ENCODE assay signal across 42 cellular contexts in genomic region chr5:73228052-73228451, GRCh38. TPM values are rescaled to one million over a fixed set of nuclear protein-coding genes. Genes with fewer than 3 reads are reported as not detected.
"Had no signal": no experiment of that assay in that cellular context is flagged by ENCODE, and none has a peak within 500 bp of the region (broad histone marks: within the 10 kb centered on the region; RNA-seq: fewer than 3 reads in every experiment).

No MANE protein-coding gene starts in this region.

- ATAC-seq: activated CD4-positive, alpha-beta T cell treated with anti-CD3 and anti-CD28 coated beads for 36 hours; activated CD4-positive, CD25-positive, alpha-beta regulatory T cell treated with anti-CD3 and anti-CD28 coated beads, Interleukin-2, amount 50 U/mL, for 24 hours; activated CD8-positive, alpha-beta memory T cell treated with anti-CD3 and anti-CD28 coated beads, Interleukin-2, amount 10 ng/mL, durations not matched to agents 7 days and 5 days; activated CD8-positive, alpha-beta T cell treated with anti-CD3 and anti-CD28 coated beads, Interleukin-2, amount 10 ng/mL, durations not matched to agents 7 days and 5 days; activated naive CD8-positive, alpha-beta T cell treated with anti-CD3 and anti-CD28 coated beads, Interleukin-2, amount 50 U/mL, for 24 hours; WTC11 had no signal

- H3K27me3 ChIP-seq: ascending aorta had no signal

- FAIRE-seq: bronchial epithelial cell, TTC549 had no signal

- H3K36me3 Mint-ChIP-seq: activated CD8-positive, alpha-beta memory T cell treated with anti-CD3 and anti-CD28 coated beads, Interleukin-2, amount 10 ng/mL, durations not matched to agents 7 days and 5 days; activated naive CD4-positive, alpha-beta T cell treated with anti-CD3 and anti-CD28 coated beads, Interleukin-2, amount 10 ng/mL, durations not matched to agents 7 days and 5 days; activated naive CD4-positive, alpha-beta T cell treated with anti-CD3 and anti-CD28 coated beads, Interleukin-2, amount 50 U/mL, for 24 hours; activated naive CD8-positive, alpha-beta T cell; activated naive CD8-positive, alpha-beta T cell treated with anti-CD3 and anti-CD28 coated beads, Interleukin-2, amount 10 ng/mL, durations not matched to agents 7 days and 5 days; brain; WTC11 had no signal

- H3K9me3 Mint-ChIP-seq: activated CD4-positive, alpha-beta memory T cell treated with anti-CD3 and anti-CD28 coated beads, Interleukin-2, amount 10 ng/mL, durations not matched to agents 7 days and 5 days; activated CD4-positive, alpha-beta T cell treated with anti-CD3 and anti-CD28 coated beads, Interleukin-2, amount 10 ng/mL, durations not matched to agents 7 days and 5 days; activated naive CD4-positive, alpha-beta T cell treated with anti-CD3 and anti-CD28 coated beads, Interleukin-2, amount 10 ng/mL, durations not matched to agents 7 days and 5 days; activated naive CD4-positive, alpha-beta T cell treated with anti-CD3 and anti-CD28 coated beads, Interleukin-2, amount 50 U/mL, for 24 hours; activated naive CD8-positive, alpha-beta T cell treated with anti-CD3 and anti-CD28 coated beads, Interleukin-2, amount 10 ng/mL, durations not matched to agents 7 days and 5 days; activated naive CD8-positive, alpha-beta T cell treated with anti-CD3 and anti-CD28 coated beads, Interleukin-2, amount 50 U/mL, for 24 hours; activated T-cell treated with anti-CD3 and anti-CD28 coated beads, Interleukin-2, amount 50 U/mL, for 24 hours; activated T-helper 2 cell treated with anti-CD3 and anti-CD28 coated beads, Interferon-gamma antibody, Interleukin-2, Interleukin-4, amounts not matched to agents 10 μg/mL and 5 μg/mL and 100 μg/mL, durations not matched to agents 14 hours and 24 hours and 36 hours; central memory CD8-positive, alpha-beta T cell; T-helper 1 cell treated with Interleukin-12 subunit alpha and Interleukin-12 subunit beta and Interleukin-4 antibody, amounts not matched to agents 30 μg/mL and 1 μg/mL, for 36 hours; T-helper 2 cell treated with Interferon-gamma antibody and Interleukin-4, amounts not matched to agents 5 μg/mL and 100 μg/mL, for 36 hours; WTC11 had no signal

- H3K4me3 ChIP-seq: ascending aorta, cardiac muscle cell had no signal

- H3K9me3 ChIP-seq: ascending aorta had no signal

- H3K4me1 ChIP-seq: ascending aorta had no signal

- DNase-seq: activated CD4-positive, alpha-beta memory T cell treated with anti-CD3 and anti-CD28 coated beads, Interleukin-2, amount 10 ng/mL, durations not matched to agents 7 days and 5 days; activated CD4-positive, alpha-beta T cell treated with anti-CD3 and anti-CD28 coated beads for 1 hour; activated CD4-positive, alpha-beta T cell treated with anti-CD3 and anti-CD28 coated beads for 36 hours; activated CD4-positive, alpha-beta T cell treated with anti-CD3 and anti-CD28 coated beads for 48 hours; activated CD4-positive, alpha-beta T cell treated with anti-CD3 and anti-CD28 coated beads, Interleukin-2, amount 10 ng/mL, durations not matched to agents 7 days and 5 days; activated CD4-positive, alpha-beta T cell treated with anti-CD3 and anti-CD28 coated beads, Interleukin-2, amount 50 U/mL, for 48 hours; activated CD4-positive, CD25-positive, alpha-beta regulatory T cell; activated CD8-positive, alpha-beta memory T cell treated with anti-CD3 and anti-CD28 coated beads for 24 hours; activated CD8-positive, alpha-beta memory T cell treated with anti-CD3 and anti-CD28 coated beads, Interleukin-2, amount 10 ng/mL, durations not matched to agents 7 days and 5 days; activated CD8-positive, alpha-beta memory T cell treated with anti-CD3 and anti-CD28 coated beads, Interleukin-2, amount 50 U/mL, for 48 hours; activated CD8-positive, alpha-beta T cell treated with anti-CD3 and anti-CD28 coated beads, Interleukin-2, amount 10 ng/mL, durations not matched to agents 7 days and 5 days; activated effector memory CD4-positive, alpha-beta T cell treated with Interleukin-2 at 50 U/mL for 16 hours; activated gamma-delta T cell; activated naive CD4-positive, alpha-beta T cell treated with anti-CD3 and anti-CD28 coated beads, Interleukin-2, amount 10 ng/mL, durations not matched to agents 7 days and 5 days; activated naive CD4-positive, alpha-beta T cell treated with Interleukin-2 at 50 U/mL for 16 hours; activated naive CD8-positive, alpha-beta T cell treated with anti-CD3 and anti-CD28 coated beads, Interleukin-2, amount 10 ng/mL, durations not matched to agents 7 days and 5 days; activated naive CD8-positive, alpha-beta T cell treated with anti-CD3 and anti-CD28 coated beads, Interleukin-2, amount 50 U/mL, for 24 hours; activated T-cell treated with anti-CD3 and anti-CD28 coated beads, Interleukin-2, amount 50 U/mL, for 24 hours; activated T-cell treated with anti-CD3 and anti-CD28 coated beads, Interleukin-2, amount 50 U/mL, for 48 hours; amygdala; anterior cingulate cortex; caudate nucleus; cerebellar nuclear complex; T-helper 1 cell; T-helper 2 cell; T-helper 9 cell; WERI-Rb-1 had no signal

- H3K4me3 Mint-ChIP-seq: activated CD4-positive, alpha-beta memory T cell treated with anti-CD3 and anti-CD28 coated beads, Interleukin-2, amount 10 ng/mL, durations not matched to agents 7 days and 5 days; activated CD4-positive, alpha-beta T cell treated with anti-CD3 and anti-CD28 coated beads for 36 hours; activated CD4-positive, alpha-beta T cell treated with anti-CD3 and anti-CD28 coated beads, Interleukin-2, amount 10 ng/mL, durations not matched to agents 7 days and 5 days; activated CD8-positive, alpha-beta memory T cell treated with anti-CD3 and anti-CD28 coated beads, Interleukin-2, amount 10 ng/mL, durations not matched to agents 7 days and 5 days; activated CD8-positive, alpha-beta T cell treated with anti-CD3 and anti-CD28 coated beads, Interleukin-2, amount 10 ng/mL, durations not matched to agents 7 days and 5 days; activated naive CD4-positive, alpha-beta T cell treated with anti-CD3 and anti-CD28 coated beads, Interleukin-2, amount 10 ng/mL, durations not matched to agents 7 days and 5 days; activated naive CD4-positive, alpha-beta T cell treated with anti-CD3 and anti-CD28 coated beads, Interleukin-2, amount 50 U/mL, for 24 hours; activated naive CD8-positive, alpha-beta T cell; activated naive CD8-positive, alpha-beta T cell treated with anti-CD3 and anti-CD28 coated beads, Interleukin-2, amount 10 ng/mL, durations not matched to agents 7 days and 5 days; activated naive CD8-positive, alpha-beta T cell treated with anti-CD3 and anti-CD28 coated beads, Interleukin-2, amount 50 U/mL, for 24 hours; activated T-cell treated with anti-CD3 and anti-CD28 coated beads, Interleukin-2, amount 50 U/mL, for 24 hours; brain; central memory CD8-positive, alpha-beta T cell; T-helper 1 cell treated with Interleukin-12 subunit alpha and Interleukin-12 subunit beta and Interleukin-4 antibody, amounts not matched to agents 30 μg/mL and 1 μg/mL, for 36 hours; T-helper 2 cell treated with Interferon-gamma antibody and Interleukin-4, amounts not matched to agents 5 μg/mL and 100 μg/mL, for 36 hours; WTC11 had no signal

- H3K36me3 ChIP-seq: ascending aorta, cardiac muscle cell, WERI-Rb-1 had no signal

- H3K27ac ChIP-seq: ascending aorta, cardiac muscle cell, WERI-Rb-1 had no signal

- H3K27ac Mint-ChIP-seq: activated CD4-positive, alpha-beta memory T cell treated with anti-CD3 and anti-CD28 coated beads, Interleukin-2, amount 10 ng/mL, durations not matched to agents 7 days and 5 days; activated CD4-positive, alpha-beta T cell treated with anti-CD3 and anti-CD28 coated beads for 36 hours; activated CD4-positive, alpha-beta T cell treated with anti-CD3 and anti-CD28 coated beads, Interleukin-2, amount 10 ng/mL, durations not matched to agents 7 days and 5 days; activated CD8-positive, alpha-beta memory T cell treated with anti-CD3 and anti-CD28 coated beads, Interleukin-2, amount 10 ng/mL, durations not matched to agents 7 days and 5 days; activated CD8-positive, alpha-beta T cell treated with anti-CD3 and anti-CD28 coated beads, Interleukin-2, amount 10 ng/mL, durations not matched to agents 7 days and 5 days; activated naive CD4-positive, alpha-beta T cell treated with anti-CD3 and anti-CD28 coated beads, Interleukin-2, amount 10 ng/mL, durations not matched to agents 7 days and 5 days; activated naive CD4-positive, alpha-beta T cell treated with anti-CD3 and anti-CD28 coated beads, Interleukin-2, amount 50 U/mL, for 24 hours; activated naive CD8-positive, alpha-beta T cell; activated naive CD8-positive, alpha-beta T cell treated with anti-CD3 and anti-CD28 coated beads, Interleukin-2, amount 10 ng/mL, durations not matched to agents 7 days and 5 days; activated naive CD8-positive, alpha-beta T cell treated with anti-CD3 and anti-CD28 coated beads, Interleukin-2, amount 50 U/mL, for 24 hours; activated T-cell treated with anti-CD3 and anti-CD28 coated beads, Interleukin-2, amount 50 U/mL, for 24 hours; activated T-helper 2 cell treated with anti-CD3 and anti-CD28 coated beads, Interferon-gamma antibody, Interleukin-2, Interleukin-4, amounts not matched to agents 10 μg/mL and 5 μg/mL and 100 μg/mL, durations not matched to agents 14 hours and 24 hours and 36 hours; brain; T-helper 1 cell treated with Interleukin-12 subunit alpha and Interleukin-12 subunit beta and Interleukin-4 antibody, amounts not matched to agents 30 μg/mL and 1 μg/mL, for 36 hours; T-helper 2 cell treated with Interferon-gamma antibody and Interleukin-4, amounts not matched to agents 5 μg/mL and 100 μg/mL, for 36 hours; WTC11 had no signal

RNA-seq across cellular contexts. Expression of gene TMEM174, which starts 55.1 kb away (rescaled TPM):
- total RNA-seq: activated CD4-positive, alpha-beta memory T cell treated with anti-CD3 and anti-CD28 coated beads, Interleukin-2, amount 10 ng/mL, durations not matched to agents 7 days and 5 days; activated CD4-positive, alpha-beta T cell treated with anti-CD3 and anti-CD28 coated beads for 36 hours; activated CD4-positive, alpha-beta T cell treated with anti-CD3 and anti-CD28 coated beads, Interleukin-2, amount 10 ng/mL, durations not matched to agents 7 days and 5 days; activated CD8-positive, alpha-beta memory T cell treated with anti-CD3 and anti-CD28 coated beads, Interleukin-2, amount 10 ng/mL, durations not matched to agents 7 days and 5 days; activated CD8-positive, alpha-beta T cell treated with anti-CD3 and anti-CD28 coated beads, Interleukin-2, amount 10 ng/mL, durations not matched to agents 7 days and 5 days; activated naive CD8-positive, alpha-beta T cell treated with anti-CD3 and anti-CD28 coated beads, Interleukin-2, amount 10 ng/mL, durations not matched to agents 7 days and 5 days; activated T-helper 2 cell treated with anti-CD3 and anti-CD28 coated beads, Interferon-gamma antibody, Interleukin-2, Interleukin-4, amounts not matched to agents 10 μg/mL and 5 μg/mL and 100 μg/mL, durations not matched to agents 14 hours and 24 hours and 36 hours; ascending aorta; bronchial epithelial cell; cardiac muscle cell; chondrocyte; WTC11 had no signal
- polyA plus RNA-seq: adipose tissue, cardiac muscle cell had no signal
